In genomic region chr9:134741846-134742245, GRCh38 we compare ENCODE assay signal across 24 cellular contexts.
"Had no signal": no experiment of that assay in that cellular context is flagged by ENCODE, and none has a peak within 500 bp of the region (broad histone marks: within the 10 kb centered on the region; RNA-seq: fewer than 3 reads in every experiment).

No MANE protein-coding gene starts in this region.

- DNase-seq: KBM-7, MV-4-11, NCI-H1092, NCI-H1105 treated with DMSO at 0.1 percent for 48 hours, NCI-H1417 treated with DMSO at 0.1 percent for 48 hours, NCI-H146, NCI-H1694 treated with DMSO at 0.1 percent for 48 hours, NCI-H1930, NCI-H2081, NCI-H2107, NCI-H2171, NCI-H226, NCI-H446, NCI-H510A, NCI-H69, NCI-H774, Right ventricle myocardium superior, RPMI8226, SIG-M5 had no signal

- H3K4me3 ChIP-seq: SJSA1, SK-N-MC had no signal

- H3K27me3 ChIP-seq: SJSA1 had no signal

- H3K27ac ChIP-seq: HL-60, SJSA1, SK-N-MC had no signal

- H3K4me1 ChIP-seq: SJSA1 had no signal

- H3K9me3 ChIP-seq: SJSA1 had no signal

- FAIRE-seq: HTR-8/SVneo, RCC 7860 had no signal
